In genomic region chr9:21995652-21996275, GRCh38 we compare ENCODE assay signal across 2 cellular contexts.
TF ChIP-seq lines count a peak whose summit lies in the region.

No MANE protein-coding gene starts in this region.

TF ChIP-seq in GM12891, 5 proteins besides CTCF, POLR2A, EP300 and RAD21:
- TF ChIP-seq PAX5 (IDR thresholded peaks at IDR 0.05; ENCODE audit: insufficient read depth, low read length, severe bottlenecking), result no peak
- TF ChIP-seq TAF1 (IDR thresholded peaks at IDR 0.05; ENCODE audit: low read depth, low read length), result no peak
- no peak for TF ChIP-seq POLR2AphosphoS5 (IDR thresholded peaks at IDR 0.05; ENCODE audit: low read depth, low read length)
- no peak for TF ChIP-seq POU2F2 (IDR thresholded peaks at IDR 0.05; ENCODE audit: low read depth, low read length)
- TF ChIP-seq SPI1 (IDR thresholded peaks at IDR 0.05; ENCODE audit: low read depth, low read length), result no peak

TF ChIP-seq in IMR-90, 13 proteins besides CTCF, POLR2A, EP300 and RAD21:
- TF ChIP-seq ELK1 (IDR thresholded peaks at IDR 0.05; ENCODE audit: borderline replicate concordance, low read depth, low read length) (no peak), CEBPB (IDR thresholded peaks at IDR 0.05; ENCODE audit: low read depth, low read length) (no peak), MAFK (IDR thresholded peaks at IDR 0.05; ENCODE audit: low read depth, low read length) (no peak), MXI1 (IDR thresholded peaks at IDR 0.05; ENCODE audit: borderline replicate concordance, low read depth, low read length) (no peak)
